ENCODE assay signal across 18 cellular contexts in genomic region chr15:98420837-98421236, GRCh38.
DNase-seq lines count a peak whose midpoint lies in the region; ATAC-seq and TF ChIP-seq lines count a peak whose summit lies in the region.
"Had no signal": no experiment of that assay in that cellular context is flagged by ENCODE, and none has a peak within 500 bp of the region (broad histone marks: within the 10 kb centered on the region; RNA-seq: fewer than 3 reads in every experiment).

No MANE protein-coding gene starts in this region.

- no TSS peak for BruUV-seq in MCF 10A (replicated peaks; lab: Mats Ljungman, UMichigan)

- no peaks in the 10 kb centered on the region for H3K36me3 ChIP-seq in breast epithelium
- no peaks in the 10 kb centered on the region for H3K36me3 ChIP-seq in upper lobe of right lung
- H3K36me3 ChIP-seq: gastrocnemius medialis had no signal

- no peak for TF ChIP-seq POLR2A in breast epithelium (IDR thresholded peaks at IDR 0.05)

- no peaks in the 10 kb centered on the region for H3K4me1 Mint-ChIP-seq in MCF 10A (ENCODE audit: insufficient read depth, unreplicated experiment)
- peaks cover 0 to 14% (median 3%) of the 10 kb centered on the region in 4 donors for H3K4me1 Mint-ChIP-seq in naive thymus-derived CD8-positive, alpha-beta T cell
- H3K4me1 Mint-ChIP-seq: activated naive CD8-positive, alpha-beta T cell treated with anti-CD3 and anti-CD28 coated beads, Interleukin-2, amount 10 ng/mL, durations not matched to agents 7 days and 5 days had no signal

- TF ChIP-seq CTCF in breast epithelium (IDR thresholded peaks at IDR 0.05) (no peak), MCF 10A (IDR thresholded peaks at IDR 0.05; ENCODE audit: unreplicated experiment) (no peak), dorsolateral prefrontal cortex (IDR thresholded peaks at IDR 0.05 in 54 of 56, conservative IDR thresholded peaks at IDR 0.05 in 2 of 56; ENCODE audit: low read depth in 1 of 56, partially characterized antibody in 56 of 56) (no peak), upper lobe of right lung (IDR thresholded peaks at IDR 0.05) (no peak)

- POLR2A ChIA-PET in MCF 10A (lab: Yijun Ruan, JAX), result no interaction called here
- POLR2A ChIA-PET in naive thymus-derived CD8-positive, alpha-beta T cell (lab: Charles Lee), result no interaction called here

- H3K9me3 Mint-ChIP-seq in MCF 10A (ENCODE audit: unreplicated experiment), result no peaks in the 10 kb centered on the region
- no peaks in the 10 kb centered on the region for H3K9me3 Mint-ChIP-seq in naive thymus-derived CD8-positive, alpha-beta T cell
- H3K9me3 Mint-ChIP-seq: activated naive CD8-positive, alpha-beta T cell treated with anti-CD3 and anti-CD28 coated beads, Interleukin-2, amount 10 ng/mL, durations not matched to agents 7 days and 5 days; activated T-helper 1 cell treated with anti-CD3 and anti-CD28 coated beads, Interleukin-12 subunit alpha, Interleukin-12 subunit beta, Interleukin-2, Interleukin-4 antibody, amounts not matched to agents 30 ng/mL and 10 ng/mL and 1 ng/mL, durations not matched to agents 14 hours and 24 hours and 36 hours had no signal

- H3K4me3 ChIP-seq in breast epithelium (peak overlapping the region; percentile 2 to 61 (median 36)), dorsolateral prefrontal cortex (peak overlapping the region in 30 of 59 donors; percentile 14 to 63 (median 48)), upper lobe of right lung (peak overlapping the region; percentile 15)
- H3K4me3 ChIP-seq: mucosa of descending colon had no signal

- intact Hi-C loops in breast epithelium (cut with DNase I; ENCODE audit: low total_unique reads), result loop anchor here (5.0 kb wide), 1 partner anchor 99 kb away; no protein-coding TSS in a partner anchor
- intact Hi-C loops in MCF 10A (cut with micrococcal nuclease), result loop anchor here (1.0 to 10.0 kb wide), 3 partner anchors 110 to 516 kb away; no protein-coding TSS in a partner anchor
- intact Hi-C loops in dorsolateral prefrontal cortex (cut with DNase I), result loop anchor here (1.0 to 10.0 kb wide), 2 partner anchors 109 to 516 kb away; no protein-coding TSS in a partner anchor
- intact Hi-C loops in upper lobe of right lung (cut with DNase I), result loop anchor here (5.0 kb wide), 1 partner anchor 109 kb away; no protein-coding TSS in a partner anchor

- CTCF ChIA-PET in MCF 10A (lab: Yijun Ruan, JAX), result interaction anchor here (0.6 to 14.3 kb wide), 15 partner anchors 7 to 207 kb away, joined by 3 to 239 read pairs (median 5); no protein-coding TSS in a partner anchor

- H3K36me3 Mint-ChIP-seq in MCF 10A (ENCODE audit: insufficient read depth, unreplicated experiment), result no peaks in the 10 kb centered on the region
- no peaks in the 10 kb centered on the region for H3K36me3 Mint-ChIP-seq in naive thymus-derived CD8-positive, alpha-beta T cell
- H3K36me3 Mint-ChIP-seq: activated naive CD8-positive, alpha-beta T cell treated with anti-CD3 and anti-CD28 coated beads, Interleukin-2, amount 10 ng/mL, durations not matched to agents 7 days and 5 days; brain had no signal

- H3K9me3 ChIP-seq in breast epithelium (no peaks in the 10 kb centered on the region), upper lobe of right lung (no peaks in the 10 kb centered on the region)
- H3K9me3 ChIP-seq: gastrocnemius medialis, mucosa of descending colon had no signal

- H3K27ac ChIP-seq in breast epithelium (no peak overlapping the region), dorsolateral prefrontal cortex (no peak overlapping the region), upper lobe of right lung (no peak overlapping the region)
- H3K27ac ChIP-seq: gastrocnemius medialis, RWPE1 had no signal

- ATAC-seq in naive thymus-derived CD8-positive, alpha-beta T cell, result no peak
- ATAC-seq in upper lobe of right lung, result no peak
- ATAC-seq in HG02798 (IDR thresholded peaks at IDR 0.05; ENCODE audit: poor library complexity, unreplicated experiment), result no peak

- H3K4me1 ChIP-seq in breast epithelium, result peaks cover 0 to 7% of the 10 kb centered on the region in 2 donors
- H3K4me1 ChIP-seq in upper lobe of right lung, result peaks cover 15% of the 10 kb centered on the region

- no peak overlapping the region for H3K27ac Mint-ChIP-seq in MCF 10A (ENCODE audit: low read depth, unreplicated experiment)
- H3K27ac Mint-ChIP-seq in naive thymus-derived CD8-positive, alpha-beta T cell, result peak overlapping the region in 1 of 10 donors; percentile 57
- H3K27ac Mint-ChIP-seq: activated CD4-positive, alpha-beta T cell treated with anti-CD3 and anti-CD28 coated beads for 36 hours; activated naive CD8-positive, alpha-beta T cell treated with anti-CD3 and anti-CD28 coated beads, Interleukin-2, amount 10 ng/mL, durations not matched to agents 7 days and 5 days; activated T-helper 1 cell treated with anti-CD3 and anti-CD28 coated beads, Interleukin-12 subunit alpha, Interleukin-12 subunit beta, Interleukin-2, Interleukin-4 antibody, amounts not matched to agents 30 ng/mL and 10 ng/mL and 1 ng/mL, durations not matched to agents 14 hours and 24 hours and 36 hours had no signal

- DNase-seq in breast epithelium (ENCODE audit: low spot score in 2 of 2), result no peak
- no peak for DNase-seq in MCF 10A (ENCODE audit: unreplicated experiment)
- no peak for DNase-seq in dorsolateral prefrontal cortex
- DNase-seq in naive thymus-derived CD8-positive, alpha-beta T cell, result no peak
- DNase-seq in upper lobe of right lung, result no peak
- DNase-seq in NCI-H2227 (lab: John Stamatoyannopoulos, UW; ENCODE audit: unreplicated experiment), result no peak
- DNase-seq in stimulated activated naive CD4-positive, alpha-beta T cell (lab: John Stamatoyannopoulos, UW), result no peak
- DNase-seq: cortex of kidney, DMS 273 treated with DMSO at 0.1 percent for 48 hours, NCI-H446 treated with DMSO at 0.1 percent for 48 hours had no signal

- peaks cover 0 to 30% of the 10 kb centered on the region in 2 donors for H3K27me3 ChIP-seq in breast epithelium
- peaks cover 0 to 42% (median 15%) of the 10 kb centered on the region in 45 donors for H3K27me3 ChIP-seq in dorsolateral prefrontal cortex
- peaks cover 28% of the 10 kb centered on the region for H3K27me3 ChIP-seq in upper lobe of right lung

- H3K27me3 Mint-ChIP-seq in MCF 10A (ENCODE audit: insufficient read depth, unreplicated experiment), result no peaks in the 10 kb centered on the region
- H3K27me3 Mint-ChIP-seq in naive thymus-derived CD8-positive, alpha-beta T cell, result peaks cover 19 to 97% (median 46%) of the 10 kb centered on the region in 5 donors

- no peak overlapping the region for H3K4me3 Mint-ChIP-seq in MCF 10A (ENCODE audit: unreplicated experiment)
- H3K4me3 Mint-ChIP-seq in naive thymus-derived CD8-positive, alpha-beta T cell, result peak overlapping the region in 6 of 10 donors; percentile 25 to 63 (median 52)
- H3K4me3 Mint-ChIP-seq: activated CD4-positive, alpha-beta T cell treated with anti-CD3 and anti-CD28 coated beads for 36 hours; activated T-helper 1 cell treated with anti-CD3 and anti-CD28 coated beads, Interleukin-12 subunit alpha, Interleukin-12 subunit beta, Interleukin-2, Interleukin-4 antibody, amounts not matched to agents 30 ng/mL and 10 ng/mL and 1 ng/mL, durations not matched to agents 14 hours and 24 hours and 36 hours had no signal
